Comparison of ENCODE assay signal across 17 cellular contexts in genomic region chr11:1198766-1199688, GRCh38. TPM values are rescaled to one million over a fixed set of nuclear protein-coding genes. Genes with fewer than 3 reads are reported as not detected.
A peak's percentile ranks its signal among the peaks of the same experiment; 100 is the strongest.
DNase-seq lines count a peak whose midpoint lies in the region; ATAC-seq and TF ChIP-seq lines count a peak whose summit lies in the region.
"Had no signal": no experiment of that assay in that cellular context is flagged by ENCODE, and none has a peak within 500 bp of the region (broad histone marks: within the 10 kb centered on the region; RNA-seq: fewer than 3 reads in every experiment).

No MANE protein-coding gene starts in this region.

- peaks cover 0 to 5% of the 10 kb centered on the region in 2 donors for H3K27me3 ChIP-seq in right atrium auricular region
- H3K27me3 ChIP-seq in SJCRH30: peaks cover 10% of the 10 kb centered on the region
- H3K27me3 ChIP-seq: cardiac muscle cell, vagina had no signal

- no peaks in the 10 kb centered on the region for H3K9me3 Mint-ChIP-seq in type B pancreatic cell
- H3K9me3 Mint-ChIP-seq: stimulated activated memory B cell treated with anti-CD40 and anti-IgM and Interleukin-4, amounts not matched to agents 10 μg/mL and 1 μg/mL and 100 μg/mL, for 72 hours had no signal

- no peak overlapping the region for H3K27ac ChIP-seq in right atrium auricular region
- H3K27ac ChIP-seq in SJCRH30: no peak overlapping the region
- H3K27ac ChIP-seq: C4-2B, cardiac muscle cell, vagina had no signal

- TF ChIP-seq CTCF in right atrium auricular region (IDR thresholded peaks at IDR 0.05) (no peak), type B pancreatic cell (conservative IDR thresholded peaks at IDR 0.05) (no peak)

- H3K36me3 ChIP-seq in right atrium auricular region (no peaks in the 10 kb centered on the region), SJCRH30 (no peaks in the 10 kb centered on the region)
- H3K36me3 ChIP-seq: cardiac muscle cell, vagina had no signal

- no peak overlapping the region for H3K27ac Mint-ChIP-seq in type B pancreatic cell
- H3K27ac Mint-ChIP-seq: activated naive CD8-positive, alpha-beta T cell; stimulated activated memory B cell treated with anti-CD40 and anti-IgM and Interleukin-4, amounts not matched to agents 10 μg/mL and 1 μg/mL and 100 μg/mL, for 72 hours had no signal

- DNase-seq in Right ventricle myocardium superior: peak; percentile 35
- DNase-seq in right atrium auricular region (ENCODE audit: low spot score): no peak
- peak; percentile 21 for DNase-seq in NCI-H69 (lab: John Stamatoyannopoulos, UW)
- DNase-seq in left colon: peak; percentile 36
- peak; percentile 70 for DNase-seq in type B pancreatic cell (ENCODE audit: extremely low spot score, unreplicated experiment)
- no peak for DNase-seq in globus pallidus (ENCODE audit: low spot score)
- DNase-seq in SJCRH30: no peak
- DNase-seq in NCI-H2227 treated with DMSO at 0.1 percent for 48 hours (lab: John Stamatoyannopoulos, UW): no peak
- DNase-seq: EL, NCI-H82, retina had no signal

- no peak overlapping the region for H3K4me3 ChIP-seq in right atrium auricular region
- no peak overlapping the region for H3K4me3 ChIP-seq in SJCRH30
- H3K4me3 ChIP-seq: cardiac muscle cell, vagina had no signal

- ATAC-seq in Right ventricle myocardium superior (ENCODE audit: poor library complexity) (no peak), left colon (no peak)
- ATAC-seq: stimulated activated memory B cell treated with anti-CD40 and anti-IgM and Interleukin-4, amounts not matched to agents 10 μg/mL and 1 μg/mL and 100 μg/mL, for 72 hours had no signal

- no peaks in the 10 kb centered on the region for H3K27me3 Mint-ChIP-seq in type B pancreatic cell
- H3K27me3 Mint-ChIP-seq: activated naive CD8-positive, alpha-beta T cell had no signal

- H3K4me1 Mint-ChIP-seq in type B pancreatic cell (ENCODE audit: unreplicated experiment): no peaks in the 10 kb centered on the region
- H3K4me1 Mint-ChIP-seq: stimulated activated memory B cell treated with anti-CD40 and anti-IgM and Interleukin-4, amounts not matched to agents 10 μg/mL and 1 μg/mL and 100 μg/mL, for 72 hours had no signal

- no peaks in the 10 kb centered on the region for H3K9me3 ChIP-seq in right atrium auricular region
- no peaks in the 10 kb centered on the region; the same call in 1 of the 2 replicates for H3K9me3 ChIP-seq in SJCRH30 (replicated peaks)
- H3K9me3 ChIP-seq: vagina had no signal

- no peaks in the 10 kb centered on the region for H3K36me3 Mint-ChIP-seq in type B pancreatic cell
- H3K36me3 Mint-ChIP-seq: activated naive CD8-positive, alpha-beta T cell; stimulated activated memory B cell treated with anti-CD40 and anti-IgM and Interleukin-4, amounts not matched to agents 10 μg/mL and 1 μg/mL and 100 μg/mL, for 72 hours had no signal

- H3K4me1 ChIP-seq in right atrium auricular region (no peaks in the 10 kb centered on the region), SJCRH30 (no peaks in the 10 kb centered on the region)

- H3K4me3 Mint-ChIP-seq in type B pancreatic cell: no peak overlapping the region
- H3K4me3 Mint-ChIP-seq: activated naive CD8-positive, alpha-beta T cell; stimulated activated memory B cell treated with anti-CD40 and anti-IgM and Interleukin-4, amounts not matched to agents 10 μg/mL and 1 μg/mL and 100 μg/mL, for 72 hours had no signal

- intact Hi-C loops in Right ventricle myocardium superior (cut with DNase I): no loop called here
- intact Hi-C loops in left colon (cut with DNase I, micrococcal nuclease): no loop called here

RNA-seq across cellular contexts. Expression of gene MUC5B, which starts 23.8 kb away (rescaled TPM):
- total RNA-seq in Right ventricle myocardium superior: not detected
- total RNA-seq in right atrium auricular region: not detected
- total RNA-seq in left colon: 100 to 1,000 TPM; 258 to 369 TPM
- 0.48 and 2.0 TPM in 2 replicates for total RNA-seq in type B pancreatic cell (ENCODE audit: low replicate concordance)
- total RNA-seq in SJCRH30 (2014; rRNA removed; shearing (Covaris generic)): not detected in 2 replicates
- total RNA-seq: cardiac muscle cell, frontal cortex had no signal

RNA-seq across cellular contexts. Expression of gene MUC5AC, which starts 41.3 kb away (rescaled TPM):
- total RNA-seq in Right ventricle myocardium superior (not detected), right atrium auricular region (not detected), left colon (under 1 TPM; 0.03 to 0.09 TPM), type B pancreatic cell (ENCODE audit: low replicate concordance) (0.10 and 1.4 TPM in 2 replicates)
- total RNA-seq in SJCRH30 (2014; rRNA removed; shearing (Covaris generic)): not detected in 2 replicates
- total RNA-seq: cardiac muscle cell, frontal cortex, vagina had no signal

Comparison
In these comparisons a context has a peak if more than half of its experiments do, and no peak if none do; other contexts are left out.
1. DNase-seq: peak in Right ventricle myocardium superior (single experiment), NCI-H69 (single experiment), left colon (2 of 2) and type B pancreatic cell (single experiment); none in right atrium auricular region (single experiment), globus pallidus (single experiment), SJCRH30 (0 of 2) and NCI-H2227 treated with DMSO at 0.1 percent for 48 hours (single experiment).
2. RNA of gene MUC5B, which starts 23.8 kb away (total RNA-seq): 258 to 369 TPM in left colon; 0.48 to 2.0 TPM in type B pancreatic cell, not detected in Right ventricle myocardium superior (single experiment), not detected in right atrium auricular region and not detected in SJCRH30; every median in the first group is over 10 times any median in the second.